Comparison of ENCODE assay signal across 8 cellular contexts in the genomic region with DNA sequence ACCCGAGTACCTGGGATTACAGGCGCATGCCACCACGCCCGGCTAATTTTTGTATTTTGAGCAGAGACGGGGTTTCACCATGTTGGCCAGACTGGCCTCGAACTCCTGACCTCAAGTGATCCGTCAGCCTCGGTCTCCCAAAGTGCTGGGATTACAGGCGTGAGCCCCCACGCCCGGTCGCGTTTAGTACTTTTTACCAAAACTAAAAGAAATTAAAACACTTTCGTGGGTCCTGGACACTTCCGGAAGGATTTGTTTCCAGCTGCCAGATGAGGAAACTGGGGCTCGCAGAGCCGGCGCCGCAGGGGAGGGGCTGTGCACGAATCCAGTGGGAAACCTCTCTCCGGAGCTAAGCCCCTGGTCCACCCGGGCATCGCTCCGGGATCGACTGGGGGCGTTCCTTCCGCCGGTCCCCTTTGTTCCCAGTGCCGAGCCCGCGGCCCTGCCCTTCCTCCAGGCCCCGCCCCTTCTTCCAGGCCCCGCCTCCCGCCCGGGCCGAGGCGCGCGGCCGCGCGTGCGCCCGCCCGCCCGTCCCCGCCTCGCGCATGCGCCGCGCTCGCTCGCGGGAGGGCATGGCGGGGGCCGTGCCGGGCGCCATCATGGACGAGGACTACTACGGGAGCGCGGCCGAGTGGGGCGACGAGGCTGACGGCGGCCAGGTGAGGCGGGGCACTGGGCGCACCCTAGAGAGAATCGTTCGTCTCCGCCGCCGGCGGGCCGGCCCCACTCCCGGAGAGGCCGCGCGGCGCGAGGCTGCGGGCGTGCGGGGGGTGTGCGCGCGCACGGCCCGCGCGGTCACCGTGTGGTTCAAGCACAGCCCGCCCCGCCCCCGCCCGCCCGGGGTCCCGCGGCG. TPM values are rescaled to one million over a fixed set of nuclear protein-coding genes. Genes with fewer than 3 reads are reported as not detected.
DNase-seq lines count a peak whose midpoint lies in the region; ATAC-seq and TF ChIP-seq lines count a peak whose summit lies in the region.

A gene with protein sequence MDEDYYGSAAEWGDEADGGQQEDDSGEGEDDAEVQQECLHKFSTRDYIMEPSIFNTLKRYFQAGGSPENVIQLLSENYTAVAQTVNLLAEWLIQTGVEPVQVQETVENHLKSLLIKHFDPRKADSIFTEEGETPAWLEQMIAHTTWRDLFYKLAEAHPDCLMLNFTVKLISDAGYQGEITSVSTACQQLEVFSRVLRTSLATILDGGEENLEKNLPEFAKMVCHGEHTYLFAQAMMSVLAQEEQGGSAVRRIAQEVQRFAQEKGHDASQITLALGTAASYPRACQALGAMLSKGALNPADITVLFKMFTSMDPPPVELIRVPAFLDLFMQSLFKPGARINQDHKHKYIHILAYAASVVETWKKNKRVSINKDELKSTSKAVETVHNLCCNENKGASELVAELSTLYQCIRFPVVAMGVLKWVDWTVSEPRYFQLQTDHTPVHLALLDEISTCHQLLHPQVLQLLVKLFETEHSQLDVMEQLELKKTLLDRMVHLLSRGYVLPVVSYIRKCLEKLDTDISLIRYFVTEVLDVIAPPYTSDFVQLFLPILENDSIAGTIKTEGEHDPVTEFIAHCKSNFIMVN (plus strand): TSS at position 546 of the 853 bp plus-strand sequence. CDS start 54 bp downstream, at position 600.

- BruUV-seq in A673 (replicated peaks; lab: Mats Ljungman, UMichigan) = no TSS peak

- intact Hi-C loops in A673 (cut with micrococcal nuclease; ENCODE audit: unreplicated experiment) = loop anchor here (5.0 kb wide), 1 partner anchor 51 kb away; the partner anchor contains the start of gene ATP5F1E

- peak within 1 kb of the TSS; percentile 83 for H3K4me3 ChIP-seq in A673 (ENCODE audit: low read depth, low read length, poor library complexity, severe bottlenecking)

- ATAC-seq in GM18867 (IDR thresholded peaks at IDR 0.05; ENCODE audit: unreplicated experiment) (peak; percentile 74), HG03108 (IDR thresholded peaks at IDR 0.05; ENCODE audit: unreplicated experiment) (peak; percentile 64)

- POLR2A ChIA-PET in A673 (lab: Charles Lee; ENCODE audit: low non-redundant PET) = interaction anchor here (0.6 kb wide), 2 partner anchors 54 to 205 kb away, joined by 3 to 4 read pairs; no protein-coding TSS in a partner anchor

- no peak for TF ChIP-seq CTCF in A673 (conservative IDR thresholded peaks at IDR 0.05; ENCODE audit: low read depth, low read length)

- CTCF ChIA-PET in A673 (lab: Charles Lee) = no interaction called here

- H3K36me3 ChIP-seq in A673 (ENCODE audit: insufficient read depth, low read length, poor library complexity, severe bottlenecking) = peaks cover 3% of the 10 kb centered on the region

- DNase-seq in A673 (ENCODE audit: low spot score) = peak; percentile 92
- DNase-seq in NCI-H2227 (lab: John Stamatoyannopoulos, UW; ENCODE audit: unreplicated experiment) = peak; percentile 92
- DNase-seq in activated CD4-positive, CD25-positive, alpha-beta regulatory T cell (lab: John Stamatoyannopoulos, UW) = peak; percentile 77 to 86 (median 82)
- DNase-seq in caudate nucleus (lab: John Stamatoyannopoulos, UW) = peak in 58 of 61 donors; percentile 12 to 88 (median 70)
- peak; percentile 70 for DNase-seq in iris pigment epithelial cell (ENCODE audit: low read depth)
- peak; percentile 73 to 87 for DNase-seq in stimulated activated CD4-positive, alpha-beta T cell treated with anti-CD3 and anti-CD28 coated beads, Interleukin-12 subunit alpha, Interleukin-12 subunit beta, amount 100 ng/mL, for 24 hours (ENCODE audit: low read depth in 2 of 2)

- peaks cover 10% of the 10 kb centered on the region for H3K4me1 ChIP-seq in A673 (ENCODE audit: insufficient read depth, low read length, poor library complexity, severe bottlenecking)

- H3K27ac ChIP-seq in A673 (ENCODE audit: low read depth, low read length, poor library complexity, severe bottlenecking) (peak within 1 kb of the TSS; percentile 72), caudate nucleus (ENCODE audit: low read depth, low read length) (peak within 1 kb of the TSS; percentile 52)

- no peaks in the 10 kb centered on the region for H3K9me3 ChIP-seq in A673 (ENCODE audit: low read depth, low read length, poor library complexity, severe bottlenecking)

- no peaks in the 10 kb centered on the region for H3K27me3 ChIP-seq in A673 (replicated peaks; ENCODE audit: insufficient read depth, low read depth, low read length, poor library complexity)

RNA-seq across cellular contexts. Expression of the gene that starts here (rescaled TPM):
- 164 and 174 TPM in 2 replicates for total RNA-seq in A673 (2021)

Comparison
In these comparisons a context has a peak if more than half of its experiments do, and no peak if none do; other contexts are left out.
1. Peak in every context shown above with its lines: DNase-seq, ATAC-seq, H3K4me3 ChIP-seq and H3K27ac ChIP-seq.